39 cellular contexts compared by ENCODE assay signal in genomic region chr6:35817515-35817914, GRCh38. TPM values are rescaled to one million over a fixed set of nuclear protein-coding genes. Genes with fewer than 3 reads are reported as not detected.
"Had no signal": no experiment of that assay in that cellular context is flagged by ENCODE, and none has a peak within 500 bp of the region (broad histone marks: within the 10 kb centered on the region; RNA-seq: fewer than 3 reads in every experiment).

No MANE protein-coding gene starts in this region.

- DNase-seq: Karpas-422, Kasumi-1, MG63, MM.1S, MV-4-11, NCI-H1048, NCI-H1092, NCI-H1092 treated with DMSO at 0.1 percent for 48 hours, NCI-H1105, NCI-H1105 treated with DMSO at 0.1 percent for 48 hours, NCI-H1417, NCI-H1417 treated with DMSO at 0.1 percent for 48 hours, NCI-H1436, NCI-H1436 treated with DMSO at 0.1 percent for 48 hours, NCI-H146, NCI-H1694, NCI-H1694 treated with DMSO at 0.1 percent for 48 hours, NCI-H187, NCI-H187 treated with DMSO at 0.1 percent for 48 hours, NCI-H1930, NCI-H2029, NCI-H2029 treated with DMSO at 0.1 percent for 48 hours, NCI-H2081, NCI-H2081 treated with DMSO at 0.1 percent for 48 hours, NCI-H2107, NCI-H2171, NCI-H2171 treated with DMSO at 0.1 percent for 48 hours, NCI-H2227 treated with DMSO at 0.1 percent for 48 hours, NCI-H226, NCI-H345, NCI-H446, NCI-H446 treated with DMSO at 0.1 percent for 48 hours, NCI-H510A, NCI-H510A treated with DMSO at 0.1 percent for 48 hours, NCI-H524 had no signal

- H3K4me3 ChIP-seq: MG63 had no signal

- H3K36me3 ChIP-seq: MG63 had no signal

RNA-seq across cellular contexts. Expression of gene LHFPL5, which starts 12.4 kb away (rescaled TPM):
- total RNA-seq: M059J, MCF 10A, NCI-H460 had no signal

RNA-seq across cellular contexts. Expression of gene CLPS, which starts 20.4 kb away (rescaled TPM):
- total RNA-seq: LHCN-M2, M059J, MCF 10A, NCI-H460 had no signal

RNA-seq across cellular contexts. Expression of gene CLPSL1, which starts 36.7 kb away (rescaled TPM):
- total RNA-seq: LHCN-M2, M059J, MCF 10A, NCI-H460 had no signal

RNA-seq across cellular contexts. Expression of gene CLPSL2, which starts 41.1 kb away (rescaled TPM):
- total RNA-seq: LHCN-M2, M059J, MCF 10A, NCI-H460 had no signal
